In the genomic region with DNA sequence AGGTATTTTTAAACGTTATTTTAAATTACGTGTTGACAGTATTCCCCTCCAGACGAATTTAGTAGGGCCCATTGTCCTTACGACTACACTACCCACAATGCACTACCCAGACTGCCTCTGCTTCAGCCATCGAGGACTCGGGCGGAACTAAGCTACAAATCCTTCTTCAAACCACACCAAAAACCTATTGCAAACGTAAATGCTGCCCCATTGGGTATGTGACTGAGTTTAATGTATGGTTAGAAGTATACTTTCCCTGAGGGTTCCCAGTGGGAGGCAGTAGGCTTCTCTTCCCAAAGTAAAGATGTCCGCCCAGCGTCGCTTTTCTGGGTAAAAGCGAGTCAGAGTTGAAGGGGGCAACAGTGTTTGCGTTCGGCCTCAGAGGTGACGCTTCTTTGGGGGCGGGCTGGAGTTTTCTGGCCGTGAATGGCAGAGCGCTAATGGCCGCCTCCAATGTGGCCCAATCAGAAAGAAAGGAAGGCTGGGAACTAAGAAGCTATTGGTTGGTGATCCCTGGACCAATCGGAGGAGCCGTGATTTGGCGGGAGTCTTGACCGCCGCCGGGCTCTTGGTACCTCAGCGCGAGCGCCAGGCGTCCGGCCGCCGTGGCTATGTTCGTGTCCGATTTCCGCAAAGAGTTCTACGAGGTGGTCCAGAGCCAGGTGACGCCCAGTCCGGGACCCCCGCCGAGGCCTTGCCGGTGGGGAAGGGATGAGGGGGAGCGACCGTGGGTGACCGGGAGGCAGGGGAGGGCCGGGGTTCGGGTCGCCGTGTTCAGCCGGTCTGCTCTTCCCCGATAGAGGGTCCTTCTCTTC, we compare ENCODE assay signal across 8 cellular contexts. TPM values are rescaled to one million over a fixed set of nuclear protein-coding genes. Genes with fewer than 3 reads are reported as not detected.
DNase-seq lines count a peak whose midpoint lies in the region; ATAC-seq, FAIRE-seq and TF ChIP-seq lines count a peak whose summit lies in the region.

A gene with protein sequence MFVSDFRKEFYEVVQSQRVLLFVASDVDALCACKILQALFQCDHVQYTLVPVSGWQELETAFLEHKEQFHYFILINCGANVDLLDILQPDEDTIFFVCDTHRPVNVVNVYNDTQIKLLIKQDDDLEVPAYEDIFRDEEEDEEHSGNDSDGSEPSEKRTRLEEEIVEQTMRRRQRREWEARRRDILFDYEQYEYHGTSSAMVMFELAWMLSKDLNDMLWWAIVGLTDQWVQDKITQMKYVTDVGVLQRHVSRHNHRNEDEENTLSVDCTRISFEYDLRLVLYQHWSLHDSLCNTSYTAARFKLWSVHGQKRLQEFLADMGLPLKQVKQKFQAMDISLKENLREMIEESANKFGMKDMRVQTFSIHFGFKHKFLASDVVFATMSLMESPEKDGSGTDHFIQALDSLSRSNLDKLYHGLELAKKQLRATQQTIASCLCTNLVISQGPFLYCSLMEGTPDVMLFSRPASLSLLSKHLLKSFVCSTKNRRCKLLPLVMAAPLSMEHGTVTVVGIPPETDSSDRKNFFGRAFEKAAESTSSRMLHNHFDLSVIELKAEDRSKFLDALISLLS (plus strand): TSS at position 563 of the 815 bp plus-strand sequence. CDS start 49 bp downstream, at position 612.

- H3K27ac ChIP-seq in iPS-20b (ENCODE audit: low read length) (peak within 1 kb of the TSS; percentile 99), skin epidermis (peak within 1 kb of the TSS; percentile 91 to 100 (median 99))

- POLR2A ChIA-PET in AG04449 (lab: Yijun Ruan, JAX): interaction anchor here (0.8 to 1.3 kb wide), 3 partner anchors 42 to 335 kb away, joined by 3 to 6 read pairs (median 4); a partner anchor contains a TSS

- peak; percentile 83 for ATAC-seq in GM18907 (IDR thresholded peaks at IDR 0.05; ENCODE audit: unreplicated experiment)
- ATAC-seq in HG03159 (IDR thresholded peaks at IDR 0.05; ENCODE audit: unreplicated experiment): peak; percentile 86

- peak; percentile 47 for FAIRE-seq in bronchial epithelial cell (lab: Jason Lieb, UNC)

- H3K36me3 ChIP-seq in bronchial epithelial cell (ENCODE audit: control insufficient read depth, insufficient read depth, low read length) (peaks cover 2% of the 10 kb centered on the region), iPS-20b (ENCODE audit: insufficient read depth, low read depth, low read length) (peaks cover 42% of the 10 kb centered on the region)

- no peaks in the 10 kb centered on the region for H3K9me3 ChIP-seq in iPS-20b (ENCODE audit: insufficient read depth, low read depth, low read length)

- no peaks in the 10 kb centered on the region for H3K4me1 ChIP-seq in iPS-20b (ENCODE audit: insufficient read depth, low read length)

- peak within 1 kb of the TSS; percentile 96 for H3K9ac ChIP-seq in iPS-20b (ENCODE audit: low read depth, low read length)

- CTCF ChIA-PET in AG04449 (lab: Yijun Ruan, JAX): interaction anchor here (1.2 to 3.2 kb wide), 3 partner anchors 17 to 338 kb away, joined by 3 to 19 read pairs (median 3); no protein-coding TSS in a partner anchor

- TF ChIP-seq CTCF in AG04449 (IDR thresholded peaks at IDR 0.05; ENCODE audit: insufficient read depth, low read length, missing control alignments) (no peak), WI38 (IDR thresholded peaks at IDR 0.05; ENCODE audit: low read depth, low read length) (no peak), bronchial epithelial cell (IDR thresholded peaks at IDR 0.05; ENCODE audit: insufficient read depth, low read length, severe bottlenecking) (no peak)

- H3K27me3 ChIP-seq in bronchial epithelial cell (ENCODE audit: control insufficient read depth, insufficient read depth, low read length): no peaks in the 10 kb centered on the region
- no peaks in the 10 kb centered on the region for H3K27me3 ChIP-seq in iPS-20b (ENCODE audit: insufficient read depth, low read length)

- H3K4me3 ChIP-seq in AG04449 (ENCODE audit: low read depth, low read length): peak within 1 kb of the TSS; percentile 95
- H3K4me3 ChIP-seq in WI38 (ENCODE audit: low read depth, low read length): peak within 1 kb of the TSS; percentile 91
- H3K4me3 ChIP-seq in bronchial epithelial cell (ENCODE audit: low read depth, low read length): peak within 1 kb of the TSS; percentile 73
- H3K4me3 ChIP-seq in iPS-20b (ENCODE audit: low read length): peak within 1 kb of the TSS; percentile 83
- peak within 1 kb of the TSS; percentile 57 to 92 (median 85) for H3K4me3 ChIP-seq in skin epidermis

- DNase-seq in AG04449 (ENCODE audit: low read depth, low spot score) (peak; percentile 92), NCI-H2227 treated with DMSO at 0.1 percent for 48 hours (lab: John Stamatoyannopoulos, UW) (peak; percentile 100), bronchial epithelial cell (ENCODE audit: low read depth) (peak; percentile 97)

RNA-seq across cellular contexts. Expression of the gene that starts here (rescaled TPM):
- total RNA-seq in bronchial epithelial cell: 0.26 and 1.2 TPM in 2 replicates

Comparison
In these comparisons a context has a peak if more than half of its experiments do, and no peak if none do; other contexts are left out.
1. Peak in every context shown above with its lines: DNase-seq, ATAC-seq, H3K4me3 ChIP-seq and H3K27ac ChIP-seq.